In the genomic region with DNA sequence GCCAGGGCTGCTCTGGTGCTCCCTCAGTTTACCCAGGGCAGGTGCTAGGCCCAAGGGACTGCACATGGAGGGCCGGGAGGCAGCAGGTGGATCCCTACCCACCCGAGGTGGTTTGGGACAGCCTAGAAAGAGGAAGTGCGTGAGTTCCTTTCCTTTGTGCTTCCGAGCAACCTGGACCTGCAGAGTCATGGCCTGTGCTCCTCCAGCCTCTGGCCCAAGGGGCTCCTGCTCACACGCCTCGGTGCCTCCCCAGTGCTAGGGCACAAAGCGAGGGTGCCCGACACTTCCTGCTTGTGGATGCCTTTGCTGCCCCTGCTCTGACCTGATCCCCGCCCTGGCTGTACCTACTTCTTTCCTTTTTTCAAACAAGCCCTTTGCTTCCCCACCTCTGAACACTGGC, we compare ENCODE assay signal across 1 cellular context.
TF ChIP-seq lines count a peak whose summit lies in the region.

No MANE protein-coding gene starts in this region.

TF ChIP-seq in GM12878, 131 proteins besides CTCF, POLR2A, EP300 and RAD21 (continued from another document):
- TF ChIP-seq, protein P1, sequence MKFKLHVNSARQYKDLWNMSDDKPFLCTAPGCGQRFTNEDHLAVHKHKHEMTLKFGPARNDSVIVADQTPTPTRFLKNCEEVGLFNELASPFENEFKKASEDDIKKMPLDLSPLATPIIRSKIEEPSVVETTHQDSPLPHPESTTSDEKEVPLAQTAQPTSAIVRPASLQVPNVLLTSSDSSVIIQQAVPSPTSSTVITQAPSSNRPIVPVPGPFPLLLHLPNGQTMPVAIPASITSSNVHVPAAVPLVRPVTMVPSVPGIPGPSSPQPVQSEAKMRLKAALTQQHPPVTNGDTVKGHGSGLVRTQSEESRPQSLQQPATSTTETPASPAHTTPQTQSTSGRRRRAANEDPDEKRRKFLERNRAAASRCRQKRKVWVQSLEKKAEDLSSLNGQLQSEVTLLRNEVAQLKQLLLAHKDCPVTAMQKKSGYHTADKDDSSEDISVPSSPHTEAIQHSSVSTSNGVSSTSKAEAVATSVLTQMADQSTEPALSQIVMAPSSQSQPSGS (IDR thresholded peaks at IDR 0.05; ENCODE audit: low read length): no peak
- TF ChIP-seq BACH1 (IDR thresholded peaks at IDR 0.05; ENCODE audit: borderline replicate concordance) (peak; percentile 73; the same call in 1 of the 2 replicates), ZBED1 (IDR thresholded peaks at IDR 0.05; ENCODE audit: borderline replicate concordance) (no peak), FOXK2 (IDR thresholded peaks at IDR 0.05) (no peak), BHLHE40 (IDR thresholded peaks at IDR 0.05; ENCODE audit: borderline replicate concordance in 1 of 2, low read depth in 2 of 2, low read length in 1 of 2) (no peak), ZNF592 (IDR thresholded peaks at IDR 0.05) (no peak), MTA3 (IDR thresholded peaks at IDR 0.05; ENCODE audit: borderline replicate concordance, low read length) (no peak), ATF3 (IDR thresholded peaks at IDR 0.05; ENCODE audit: borderline replicate concordance, extremely low read depth, low read depth, low read length) (no peak), SPI1 (IDR thresholded peaks at IDR 0.05; ENCODE audit: borderline replicate concordance, insufficient read depth, low read depth, low read length) (peak; percentile 99), CREB1 (IDR thresholded peaks at IDR 0.05; ENCODE audit: low read depth) (no peak), JUNB (IDR thresholded peaks at IDR 0.05) (no peak), IKZF2 (IDR thresholded peaks at IDR 0.05) (peak in 1 of 2 experiments; percentile 26; a peak in 2 of 4 replicates), ZNF274 (IDR thresholded peaks at IDR 0.05; ENCODE audit: insufficient read depth, insufficient read length) (no peak), POLR2AphosphoS5 (IDR thresholded peaks at IDR 0.05; ENCODE audit: low read length) (no peak), IKZF1 (conservative IDR thresholded peaks at IDR 0.05) (peak; percentile 63), SIN3A (IDR thresholded peaks at IDR 0.05; ENCODE audit: low read depth, low read length) (no peak), EED (IDR thresholded peaks at IDR 0.05; ENCODE audit: low read depth) (peak; percentile 66; the same call in 1 of the 2 replicates), MTA2 (IDR thresholded peaks at IDR 0.05; ENCODE audit: low read depth) (peak; percentile 25; the same call in 1 of the 2 replicates), TARDBP (IDR thresholded peaks at IDR 0.05; ENCODE audit: borderline replicate concordance) (no peak)
- TF ChIP-seq, protein P2, sequence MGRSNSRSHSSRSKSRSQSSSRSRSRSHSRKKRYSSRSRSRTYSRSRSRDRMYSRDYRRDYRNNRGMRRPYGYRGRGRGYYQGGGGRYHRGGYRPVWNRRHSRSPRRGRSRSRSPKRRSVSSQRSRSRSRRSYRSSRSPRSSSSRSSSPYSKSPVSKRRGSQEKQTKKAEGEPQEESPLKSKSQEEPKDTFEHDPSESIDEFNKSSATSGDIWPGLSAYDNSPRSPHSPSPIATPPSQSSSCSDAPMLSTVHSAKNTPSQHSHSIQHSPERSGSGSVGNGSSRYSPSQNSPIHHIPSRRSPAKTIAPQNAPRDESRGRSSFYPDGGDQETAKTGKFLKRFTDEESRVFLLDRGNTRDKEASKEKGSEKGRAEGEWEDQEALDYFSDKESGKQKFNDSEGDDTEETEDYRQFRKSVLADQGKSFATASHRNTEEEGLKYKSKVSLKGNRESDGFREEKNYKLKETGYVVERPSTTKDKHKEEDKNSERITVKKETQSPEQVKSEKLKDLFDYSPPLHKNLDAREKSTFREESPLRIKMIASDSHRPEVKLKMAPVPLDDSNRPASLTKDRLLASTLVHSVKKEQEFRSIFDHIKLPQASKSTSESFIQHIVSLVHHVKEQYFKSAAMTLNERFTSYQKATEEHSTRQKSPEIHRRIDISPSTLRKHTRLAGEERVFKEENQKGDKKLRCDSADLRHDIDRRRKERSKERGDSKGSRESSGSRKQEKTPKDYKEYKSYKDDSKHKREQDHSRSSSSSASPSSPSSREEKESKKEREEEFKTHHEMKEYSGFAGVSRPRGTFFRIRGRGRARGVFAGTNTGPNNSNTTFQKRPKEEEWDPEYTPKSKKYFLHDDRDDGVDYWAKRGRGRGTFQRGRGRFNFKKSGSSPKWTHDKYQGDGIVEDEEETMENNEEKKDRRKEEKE (IDR thresholded peaks at IDR 0.05): no peak
- TF ChIP-seq, protein P3, sequence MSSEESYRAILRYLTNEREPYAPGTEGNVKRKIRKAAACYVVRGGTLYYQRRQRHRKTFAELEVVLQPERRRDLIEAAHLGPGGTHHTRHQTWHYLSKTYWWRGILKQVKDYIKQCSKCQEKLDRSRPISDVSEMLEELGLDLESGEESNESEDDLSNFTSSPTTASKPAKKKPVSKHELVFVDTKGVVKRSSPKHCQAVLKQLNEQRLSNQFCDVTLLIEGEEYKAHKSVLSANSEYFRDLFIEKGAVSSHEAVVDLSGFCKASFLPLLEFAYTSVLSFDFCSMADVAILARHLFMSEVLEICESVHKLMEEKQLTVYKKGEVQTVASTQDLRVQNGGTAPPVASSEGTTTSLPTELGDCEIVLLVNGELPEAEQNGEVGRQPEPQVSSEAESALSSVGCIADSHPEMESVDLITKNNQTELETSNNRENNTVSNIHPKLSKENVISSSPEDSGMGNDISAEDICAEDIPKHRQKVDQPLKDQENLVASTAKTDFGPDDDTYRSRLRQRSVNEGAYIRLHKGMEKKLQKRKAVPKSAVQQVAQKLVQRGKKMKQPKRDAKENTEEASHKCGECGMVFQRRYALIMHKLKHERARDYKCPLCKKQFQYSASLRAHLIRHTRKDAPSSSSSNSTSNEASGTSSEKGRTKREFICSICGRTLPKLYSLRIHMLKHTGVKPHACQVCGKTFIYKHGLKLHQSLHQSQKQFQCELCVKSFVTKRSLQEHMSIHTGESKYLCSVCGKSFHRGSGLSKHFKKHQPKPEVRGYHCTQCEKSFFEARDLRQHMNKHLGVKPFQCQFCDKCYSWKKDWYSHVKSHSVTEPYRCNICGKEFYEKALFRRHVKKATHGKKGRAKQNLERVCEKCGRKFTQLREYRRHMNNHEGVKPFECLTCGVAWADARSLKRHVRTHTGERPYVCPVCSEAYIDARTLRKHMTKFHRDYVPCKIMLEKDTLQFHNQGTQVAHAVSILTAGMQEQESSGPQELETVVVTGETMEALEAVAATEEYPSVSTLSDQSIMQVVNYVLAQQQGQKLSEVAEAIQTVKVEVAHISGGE (CRISPR knock-in tag; IDR thresholded peaks at IDR 0.05): no peak
